ENCODE assay signal across 10 cellular contexts in genomic region chr18:650428-650858, GRCh38. TPM values are rescaled to one million over a fixed set of nuclear protein-coding genes. Genes with fewer than 3 reads are reported as not detected.
A peak's percentile ranks its signal among the peaks of the same experiment; 100 is the strongest.
DNase-seq lines count a peak whose midpoint lies in the region; ATAC-seq and TF ChIP-seq lines count a peak whose summit lies in the region.
"Had no signal": no experiment of that assay in that cellular context is flagged by ENCODE, and none has a peak within 500 bp of the region (broad histone marks: within the 10 kb centered on the region; RNA-seq: fewer than 3 reads in every experiment).

No MANE protein-coding gene starts in this region.

- DNase-seq in CD8-positive, alpha-beta T cell, result no peak
- peak; percentile 84 for DNase-seq in RPMI8226
- no peak for DNase-seq in heart left ventricle
- DNase-seq in DMS153 treated with DMSO at 0.1 percent for 48 hours (lab: John Stamatoyannopoulos, UW; ENCODE audit: unreplicated experiment), result no peak
- DNase-seq in GM10248 (ENCODE audit: extremely low spot score), result no peak
- no peak for DNase-seq in left cardiac atrium
- DNase-seq: dermis blood vessel endothelial cell; stimulated activated naive CD4-positive, alpha-beta T cell treated with Interleukin-2 at 50 U/mL for 16 hours had no signal

- WGBS in heart left ventricle, 4 donors, result 59 to 68% (median 63%) methylated on average over 6 of the region's 6 CpGs

- H3K9me3 Mint-ChIP-seq in CD8-positive, alpha-beta T cell, result no peaks in the 10 kb centered on the region

- H3K27ac Mint-ChIP-seq in CD8-positive, alpha-beta T cell, result no peak overlapping the region

- no peaks in the 10 kb centered on the region for H3K27me3 ChIP-seq in CD8-positive, alpha-beta T cell (ENCODE audit: insufficient read depth, low read length)
- H3K27me3 ChIP-seq in heart left ventricle, result peaks cover 0 to 13% (median 0%) of the 10 kb centered on the region in 9 donors

- CTCF ChIA-PET in CD8-positive, alpha-beta T cell (lab: Charles Lee), result interaction anchor here (0.7 kb wide), 1 partner anchor 294 kb away, joined by 3 read pairs; no protein-coding TSS in a partner anchor
- CTCF ChIA-PET in GM10248 (lab: Yijun Ruan, JAX), result interaction anchor here (1.1 kb wide), 1 partner anchor 8 kb away, joined by 4 read pairs; no protein-coding TSS in a partner anchor

- no peaks in the 10 kb centered on the region for H3K9me3 ChIP-seq in CD8-positive, alpha-beta T cell (ENCODE audit: low read length)
- H3K9me3 ChIP-seq in heart left ventricle, result no peaks in the 10 kb centered on the region

- no peak for TF ChIP-seq CTCF in CD8-positive, alpha-beta T cell (IDR thresholded peaks at IDR 0.05)
- TF ChIP-seq CTCF in heart left ventricle (IDR thresholded peaks at IDR 0.05), result no peak
- TF ChIP-seq CTCF in GM10248 (IDR thresholded peaks at IDR 0.05; ENCODE audit: control extremely low read depth, extremely low read depth, low read depth, missing control alignments), result no peak

- peaks cover 16% of the 10 kb centered on the region for H3K27me3 Mint-ChIP-seq in CD8-positive, alpha-beta T cell (ENCODE audit: low read depth)

- POLR2A ChIA-PET in CD8-positive, alpha-beta T cell (lab: Charles Lee), result no interaction called here
- POLR2A ChIA-PET in GM10248 (lab: Yijun Ruan, JAX), result no interaction called here

- H3K4me1 Mint-ChIP-seq in CD8-positive, alpha-beta T cell (ENCODE audit: low read depth), result peaks cover 3% of the 10 kb centered on the region

- H3K36me3 ChIP-seq in CD8-positive, alpha-beta T cell (ENCODE audit: insufficient read depth, low read length), result no peaks in the 10 kb centered on the region
- no peaks in the 10 kb centered on the region for H3K36me3 ChIP-seq in heart left ventricle

- no peaks in the 10 kb centered on the region for H3K4me1 ChIP-seq in CD8-positive, alpha-beta T cell (ENCODE audit: insufficient read depth, low read length)
- no peaks in the 10 kb centered on the region for H3K4me1 ChIP-seq in heart left ventricle

- H3K27ac ChIP-seq in CD8-positive, alpha-beta T cell (ENCODE audit: low read depth, low read length), result no peak overlapping the region
- H3K27ac ChIP-seq in heart left ventricle, result no peak overlapping the region

- intact Hi-C loops in CD8-positive, alpha-beta T cell (cut with DNase I, micrococcal nuclease), result no loop called here
- intact Hi-C loops in heart left ventricle (cut with DNase I), result no loop called here
- intact Hi-C loops in left cardiac atrium (cut with DNase I), result no loop called here

- no peak for ATAC-seq in CD8-positive, alpha-beta T cell
- ATAC-seq in GM19372 (IDR thresholded peaks at IDR 0.05; ENCODE audit: low read depth, unreplicated experiment) (peak; percentile 91), HG03097 (IDR thresholded peaks at IDR 0.05; ENCODE audit: low FRiP score, unreplicated experiment) (peak; percentile 77), heart left ventricle (no peak), left cardiac atrium (no peak)

- no peak for TF ChIP-seq POLR2A in heart left ventricle (IDR thresholded peaks at IDR 0.05)

- no peak overlapping the region for H3K4me3 ChIP-seq in CD8-positive, alpha-beta T cell (ENCODE audit: low read depth, low read length)
- no peak overlapping the region for H3K4me3 ChIP-seq in heart left ventricle

- no peaks in the 10 kb centered on the region for H3K36me3 Mint-ChIP-seq in CD8-positive, alpha-beta T cell

- peak overlapping the region; percentile 42 for H3K4me3 Mint-ChIP-seq in CD8-positive, alpha-beta T cell

RNA-seq across cellular contexts. Expression of gene TYMS, which starts 7.0 kb away (rescaled TPM):
- 1 to 10 TPM; 2.9 to 3.0 TPM for total RNA-seq in CD8-positive, alpha-beta T cell
- total RNA-seq in heart left ventricle, result 10 to 100 TPM in 1 of 9 donors, 1 to 10 TPM in 7, not detected in 1; 1.4 to 32.3 (median 2.7) TPM
- polyA plus RNA-seq in heart left ventricle, result under 1 TPM; 0.34 to 1.00 TPM
- total RNA-seq in left cardiac atrium, result 1 to 10 TPM; 3.8 to 7.3 TPM

RNA-seq across cellular contexts. Expression of gene CLUL1, which starts 53.7 kb away (rescaled TPM):
- not detected for total RNA-seq in CD8-positive, alpha-beta T cell
- under 1 TPM in 2 of 9 donors, not detected in 7; 0.57 to 0.64 TPM for total RNA-seq in heart left ventricle
- polyA plus RNA-seq in heart left ventricle, result not detected
- under 1 TPM in 1 of 2 donors, not detected in 1; 0.50 TPM for total RNA-seq in left cardiac atrium

Comparison
In these comparisons a context has a peak if more than half of its experiments do, and no peak if none do; other contexts are left out.
1. ATAC-seq: peak in GM19372 (single experiment) and HG03097 (single experiment); none in CD8-positive, alpha-beta T cell (single experiment), heart left ventricle (0 of 4) and left cardiac atrium (0 of 2).